Comparison of ENCODE assay signal across 8 cellular contexts in genomic region chr20:12967932-12968331, GRCh38. TPM values are rescaled to one million over a fixed set of nuclear protein-coding genes. Genes with fewer than 3 reads are reported as not detected.
"Had no signal": no experiment of that assay in that cellular context is flagged by ENCODE, and none has a peak within 500 bp of the region (broad histone marks: within the 10 kb centered on the region; RNA-seq: fewer than 3 reads in every experiment).

No MANE protein-coding gene starts in this region.

- H3K4me3 ChIP-seq: GM23338, K562 had no signal

- H2AFZ ChIP-seq: GM23338 had no signal

- FAIRE-seq: H1, H54, HTR-8/SVneo, K562 had no signal

- ATAC-seq: GM23338, K562 had no signal

- H3K4me2 ChIP-seq: GM23338 had no signal

- DNase-seq: H9, HCEC 1CT, KG1 had no signal

RNA-seq across cellular contexts. Expression of gene SPTLC3, which starts 40.8 kb away (rescaled TPM):
- total RNA-seq: K562 had no signal
- polyA plus RNA-seq: K562 had no signal
